Comparison of ENCODE assay signal across 18 cellular contexts in genomic region chr4:159319027-159319426, GRCh38.
DNase-seq lines count a peak whose midpoint lies in the region; ATAC-seq and TF ChIP-seq lines count a peak whose summit lies in the region.
"Had no signal": no experiment of that assay in that cellular context is flagged by ENCODE, and none has a peak within 500 bp of the region (broad histone marks: within the 10 kb centered on the region; RNA-seq: fewer than 3 reads in every experiment).

No MANE protein-coding gene starts in this region.

- H3K4me2 ChIP-seq in mesendoderm (ENCODE audit: low read length): no peak overlapping the region

- no peak overlapping the region for H3K56ac ChIP-seq in mesendoderm (ENCODE audit: low read length)

- DNase-seq in left ventricle myocardium superior: no peak
- DNase-seq in cardiac septum (ENCODE audit: low spot score): no peak
- peak; percentile 67 for DNase-seq in endodermal cell
- peak; percentile 10 for DNase-seq in mesendoderm
- no peak for DNase-seq in SK-N-DZ (ENCODE audit: low spot score)
- no peak for DNase-seq in osteocyte (ENCODE audit: extremely low spot score, unreplicated experiment)
- DNase-seq: BE2C; C1 segment of cervical spinal cord; CD4-positive, CD25-positive, alpha-beta regulatory T cell; CD8-positive, alpha-beta memory T cell; COR-L47; DMS 273 treated with DMSO at 0.1 percent for 48 hours; DMS53; DND-41; EL; H9 had no signal

- 98 to 100% methylated on average over 2 to 4 of the region's 4 CpGs for WGBS in endodermal cell (ENCODE audit: insufficient coverage in 1 of 2, insufficient read length in 1 of 2), 2 experiments
- whole genome bisulfite sequencing in mesendoderm (ENCODE audit: extremely low coverage, insufficient coverage, low lambda C conversion rate): no CpG with 5 or more reads among the region's 4 CpGs

- no peak overlapping the region for H2AK5ac ChIP-seq in mesendoderm (ENCODE audit: low read length)

- H2BK15ac ChIP-seq in mesendoderm (replicated peaks; ENCODE audit: low read depth): no peak overlapping the region

- no peaks in the 10 kb centered on the region for H3K27me3 Mint-ChIP-seq in endodermal cell (ENCODE audit: insufficient read depth)
- no peaks in the 10 kb centered on the region for H3K27me3 Mint-ChIP-seq in osteocyte (ENCODE audit: unreplicated experiment)
- H3K27me3 Mint-ChIP-seq: CD4-positive, CD25-positive, alpha-beta regulatory T cell had no signal

- no peak overlapping the region for H3K4ac ChIP-seq in mesendoderm (ENCODE audit: low read depth, low read length)

- H4K8ac ChIP-seq in mesendoderm (ENCODE audit: low read depth, low read length): no peak overlapping the region

- H3K27ac Mint-ChIP-seq in endodermal cell (no peak overlapping the region), osteocyte (ENCODE audit: unreplicated experiment) (no peak overlapping the region)
- H3K27ac Mint-ChIP-seq: CD4-positive, CD25-positive, alpha-beta regulatory T cell; CD8-positive, alpha-beta memory T cell; H9 had no signal

- H3K18ac ChIP-seq in mesendoderm (ENCODE audit: low read length): no peak overlapping the region

- H3K4me3 ChIP-seq in endodermal cell (ENCODE audit: low read length): no peak overlapping the region
- no peak overlapping the region for H3K4me3 ChIP-seq in mesendoderm (ENCODE audit: low read length)
- H3K4me3 ChIP-seq: GM12878 had no signal

- no peak for TF ChIP-seq CTCF in endodermal cell (conservative IDR thresholded peaks at IDR 0.05)
- no peak for TF ChIP-seq CTCF in osteocyte (IDR thresholded peaks at IDR 0.05)

- no peak overlapping the region for H3K23ac ChIP-seq in mesendoderm (ENCODE audit: low read length)

- H3K27ac ChIP-seq in endodermal cell (ENCODE audit: low read depth, low read length): no peak overlapping the region
- H3K27ac ChIP-seq in mesendoderm (ENCODE audit: low read depth, low read length): no peak overlapping the region

- peaks cover 1% of the 10 kb centered on the region for H3K4me1 Mint-ChIP-seq in endodermal cell
- no peaks in the 10 kb centered on the region for H3K4me1 Mint-ChIP-seq in osteocyte (ENCODE audit: unreplicated experiment)
- H3K4me1 Mint-ChIP-seq: CD8-positive, alpha-beta memory T cell had no signal

- ATAC-seq in left ventricle myocardium superior: peak; percentile 19
- no peak for ATAC-seq in HG03378 (IDR thresholded peaks at IDR 0.05; ENCODE audit: unreplicated experiment)
- ATAC-seq: GM12878 had no signal

- no peak overlapping the region for H2BK120ac ChIP-seq in mesendoderm (ENCODE audit: low read depth, low read length)

- no peaks in the 10 kb centered on the region for H3K4me1 ChIP-seq in endodermal cell (ENCODE audit: control insufficient read depth, insufficient read depth, low read length)
- H3K4me1 ChIP-seq in mesendoderm (ENCODE audit: control insufficient read depth, low read depth, low read length): no peaks in the 10 kb centered on the region
- H3K4me1 ChIP-seq: BE2C had no signal

- H2BK5ac ChIP-seq in mesendoderm (ENCODE audit: low read length): no peak overlapping the region

- no peaks in the 10 kb centered on the region for H3K27me3 ChIP-seq in endodermal cell (ENCODE audit: control insufficient read depth, insufficient read depth, low read length, poor library complexity, severe bottlenecking)
- no peaks in the 10 kb centered on the region for H3K27me3 ChIP-seq in mesendoderm (ENCODE audit: insufficient read depth, low read length, poor library complexity)
- H3K27me3 ChIP-seq: BE2C had no signal

- H4K5ac ChIP-seq in mesendoderm (ENCODE audit: low read length): no peak overlapping the region

- peaks cover 3% of the 10 kb centered on the region for H3K9me3 Mint-ChIP-seq in endodermal cell
- H3K9me3 Mint-ChIP-seq in osteocyte (ENCODE audit: unreplicated experiment): no peaks in the 10 kb centered on the region
- H3K9me3 Mint-ChIP-seq: CD4-positive, CD25-positive, alpha-beta regulatory T cell; CD8-positive, alpha-beta memory T cell; H9 had no signal

- H3K79me2 ChIP-seq in mesendoderm (ENCODE audit: control insufficient read depth, insufficient read depth, low read length): peaks cover 2% of the 10 kb centered on the region

- intact Hi-C loops in left ventricle myocardium superior (cut with micrococcal nuclease): no loop called here
- intact Hi-C loops in cardiac septum (cut with DNase I): no loop called here

- no peaks in the 10 kb centered on the region for H3K9me3 ChIP-seq in endodermal cell (ENCODE audit: control insufficient read depth, low read length)
- H3K9me3 ChIP-seq: BE2C had no signal

- H3K36me3 ChIP-seq in endodermal cell (ENCODE audit: control insufficient read depth, insufficient read depth, low read length) (peaks cover 43% of the 10 kb centered on the region), mesendoderm (ENCODE audit: control insufficient read depth, insufficient read depth, low read length) (no peaks in the 10 kb centered on the region)

- H3K36me3 Mint-ChIP-seq in endodermal cell (ENCODE audit: low read depth): peaks cover 58% of the 10 kb centered on the region
- H3K36me3 Mint-ChIP-seq in osteocyte (ENCODE audit: unreplicated experiment): peaks cover 30% of the 10 kb centered on the region

- H3K79me1 ChIP-seq in mesendoderm (ENCODE audit: low read length): peaks cover 5% of the 10 kb centered on the region

- H3K9ac ChIP-seq in endodermal cell (ENCODE audit: extremely low read depth, low read length, poor library complexity, severe bottlenecking): no peak overlapping the region
- H3K9ac ChIP-seq in mesendoderm (ENCODE audit: low read length): no peak overlapping the region

- no peak overlapping the region for H3K4me3 Mint-ChIP-seq in endodermal cell
- no peak overlapping the region for H3K4me3 Mint-ChIP-seq in osteocyte (ENCODE audit: unreplicated experiment)
- H3K4me3 Mint-ChIP-seq: CD8-positive, alpha-beta memory T cell; H9 had no signal

Comparison
In these comparisons a context has a peak if more than half of its experiments do, and no peak if none do; other contexts are left out.
1. DNase-seq: peak in endodermal cell (single experiment) and mesendoderm (single experiment); none in left ventricle myocardium superior (single experiment), cardiac septum (single experiment), SK-N-DZ (single experiment) and osteocyte (single experiment).